Comparison of ENCODE assay signal across 19 cellular contexts in the genomic region with DNA sequence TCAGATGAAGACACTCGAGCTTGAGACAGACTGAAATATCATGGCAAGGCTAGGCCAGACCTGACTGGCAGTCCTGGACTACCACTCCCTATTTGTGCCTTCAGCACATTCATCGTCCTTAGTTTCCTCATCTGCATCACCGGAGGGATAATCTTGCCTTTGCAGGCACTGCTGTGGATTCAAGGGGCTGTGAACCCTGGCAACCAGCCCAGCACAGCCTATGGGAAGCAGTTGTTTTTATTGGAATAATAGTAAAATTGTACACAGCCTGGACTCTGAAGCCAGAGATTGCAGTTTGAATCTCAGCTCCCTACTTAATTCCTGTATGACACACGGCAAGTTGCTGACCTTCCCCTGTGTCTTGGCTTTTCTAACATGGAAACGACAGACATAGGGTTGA.
DNase-seq lines count a peak whose midpoint lies in the region; ATAC-seq and TF ChIP-seq lines count a peak whose summit lies in the region.
"Had no signal": no experiment of that assay in that cellular context is flagged by ENCODE, and none has a peak within 500 bp of the region (broad histone marks: within the 10 kb centered on the region; RNA-seq: fewer than 3 reads in every experiment).

No MANE protein-coding gene starts in this region.

- peaks cover 24% of the 10 kb centered on the region for H3K4me1 Mint-ChIP-seq in activated T-helper 17 cell treated with anti-CD3 and anti-CD28 coated beads, Interleukin-2, amount 50 U/mL, for 72 hours
- H3K4me1 Mint-ChIP-seq in naive thymus-derived CD4-positive, alpha-beta T cell: peaks cover 6 to 25% (median 13%) of the 10 kb centered on the region in 7 donors

- peak; percentile 49 for DNase-seq in IMR-90
- peak; percentile 93 for DNase-seq in pulmonary artery endothelial cell (ENCODE audit: low read depth, low spot score)
- no peak for DNase-seq in COLO829 (ENCODE audit: low spot score)
- DNase-seq in UCSD-AML1 (lab: John Stamatoyannopoulos, UW; ENCODE audit: unreplicated experiment): no peak
- no peak for DNase-seq in naive thymus-derived CD4-positive, alpha-beta T cell
- DNase-seq: activated CD8-positive, alpha-beta memory T cell treated with anti-CD3 and anti-CD28 coated beads, Interleukin-2, amount 50 U/mL, for 48 hours; activated naive CD8-positive, alpha-beta T cell treated with anti-CD3 and anti-CD28 coated beads, Interleukin-2, amount 10 ng/mL, durations not matched to agents 7 days and 5 days; effector memory CD4-positive, alpha-beta T cell; left lung; NCI-H1694 treated with DMSO at 0.1 percent for 48 hours; NCI-H446 treated with DMSO at 0.1 percent for 48 hours; SHP77; stimulated activated CD4-positive, alpha-beta T cell treated with anti-CD3 and anti-CD28 coated beads, Interleukin-4, amount 100 ng/mL, for 24 hours had no signal

- H3K9me1 ChIP-seq in IMR-90 (ENCODE audit: insufficient read depth, low read length): peaks cover 7% of the 10 kb centered on the region; the same call in 1 of the 2 replicates

- peak overlapping the region; percentile 10; the same call in 1 of the 2 replicates for H4K91ac ChIP-seq in IMR-90 (ENCODE audit: insufficient read depth, low read depth, low read length)

- H2BK5ac ChIP-seq in IMR-90 (ENCODE audit: low read depth, low read length, poor library complexity, severe bottlenecking): peak overlapping the region; percentile 0

- no peak overlapping the region for H3K18ac ChIP-seq in IMR-90 (ENCODE audit: low read depth, low read length)

- no peak overlapping the region for H3K27ac ChIP-seq in IMR-90 (ENCODE audit: insufficient read depth, low read length)
- H3K27ac ChIP-seq in naive thymus-derived CD4-positive, alpha-beta T cell (ENCODE audit: low read depth, low read length): no peak overlapping the region
- H3K27ac ChIP-seq: left lung, suprapubic skin had no signal

- H2BK15ac ChIP-seq in IMR-90 (ENCODE audit: low read depth, low read length): peak overlapping the region; percentile 31; the same call in 1 of the 3 replicates

- peak overlapping the region; percentile 95 for H3K27ac Mint-ChIP-seq in activated T-helper 17 cell treated with anti-CD3 and anti-CD28 coated beads, Interleukin-2, amount 50 U/mL, for 72 hours
- H3K27ac Mint-ChIP-seq in naive thymus-derived CD4-positive, alpha-beta T cell: no peak overlapping the region
- H3K27ac Mint-ChIP-seq: activated naive CD8-positive, alpha-beta T cell treated with anti-CD3 and anti-CD28 coated beads, Interleukin-2, amount 10 ng/mL, durations not matched to agents 7 days and 5 days had no signal

- in situ Hi-C loops in IMR-90 (cut with MboI; ENCODE audit: low sequenced_read_pairs): loop anchor here (25.0 kb wide), 1 partner anchor 752 kb away; no protein-coding TSS in a partner anchor

- H3K36me3 Mint-ChIP-seq in activated T-helper 17 cell treated with anti-CD3 and anti-CD28 coated beads, Interleukin-2, amount 50 U/mL, for 72 hours (ENCODE audit: low read depth): peaks cover 7% of the 10 kb centered on the region
- H3K36me3 Mint-ChIP-seq in naive thymus-derived CD4-positive, alpha-beta T cell: no peaks in the 10 kb centered on the region
- H3K36me3 Mint-ChIP-seq: activated naive CD8-positive, alpha-beta T cell treated with anti-CD3 and anti-CD28 coated beads, Interleukin-2, amount 10 ng/mL, durations not matched to agents 7 days and 5 days had no signal

- no peak for ATAC-seq in IMR-90 (ENCODE audit: low read depth)
- ATAC-seq in activated T-helper 17 cell treated with anti-CD3 and anti-CD28 coated beads, Interleukin-2, amount 50 U/mL, for 72 hours (replicated peaks): no peak
- peak; percentile 40 for ATAC-seq in esophagus mucosa
- no peak for ATAC-seq in naive thymus-derived CD4-positive, alpha-beta T cell
- ATAC-seq: HepG2, left lung had no signal

- H3K4me2 ChIP-seq in IMR-90 (ENCODE audit: low read depth, low read length): no peak overlapping the region

- peaks cover 16% of the 10 kb centered on the region for H3K4me1 ChIP-seq in IMR-90 (ENCODE audit: control insufficient read depth, insufficient read depth, low read length)
- H3K4me1 ChIP-seq in naive thymus-derived CD4-positive, alpha-beta T cell (ENCODE audit: control insufficient read depth in 2 of 2, insufficient read depth in 2 of 2, low read length in 2 of 2): no peaks in the 10 kb centered on the region
- H3K4me1 ChIP-seq: left lung had no signal

- H3K9me3 Mint-ChIP-seq in activated T-helper 17 cell treated with anti-CD3 and anti-CD28 coated beads, Interleukin-2, amount 50 U/mL, for 72 hours: no peaks in the 10 kb centered on the region
- peaks cover 0 to 1% (median 0%) of the 10 kb centered on the region in 11 donors for H3K9me3 Mint-ChIP-seq in naive thymus-derived CD4-positive, alpha-beta T cell
- H3K9me3 Mint-ChIP-seq: activated naive CD8-positive, alpha-beta T cell treated with anti-CD3 and anti-CD28 coated beads, Interleukin-2, amount 10 ng/mL, durations not matched to agents 7 days and 5 days had no signal

- H2AK5ac ChIP-seq in IMR-90 (ENCODE audit: low read depth, low read length): 0 out of 2 replicates have a peak overlapping the region, but pooled peaks have one; percentile 42

- H3K9ac ChIP-seq in IMR-90 (ENCODE audit: low read depth, low read length): no peak overlapping the region
- H3K9ac ChIP-seq: BLaER1 treated with 17β-estradiol and CSF1 and Interleukin-3, amounts not matched to agents 10 nM and 100 nM had no signal

- H4K8ac ChIP-seq in IMR-90 (ENCODE audit: low read depth in 2 of 2, low read length in 2 of 2): no peak overlapping the region

- H4K20me1 ChIP-seq in IMR-90 (ENCODE audit: insufficient read depth, low read length): peaks cover 6% of the 10 kb centered on the region; the same call in 1 of the 2 replicates

- no TSS peak for BruUV-seq in IMR-90 (replicated peaks; lab: Mats Ljungman, UMichigan)

- peak overlapping the region; percentile 58; the same call in 1 of the 2 replicates for H2BK20ac ChIP-seq in IMR-90 (ENCODE audit: low read depth, low read length)

- no peaks in the 10 kb centered on the region for H3K27me3 Mint-ChIP-seq in activated T-helper 17 cell treated with anti-CD3 and anti-CD28 coated beads, Interleukin-2, amount 50 U/mL, for 72 hours
- no peaks in the 10 kb centered on the region for H3K27me3 Mint-ChIP-seq in naive thymus-derived CD4-positive, alpha-beta T cell

- H3K4ac ChIP-seq in IMR-90 (ENCODE audit: low read depth, low read length): peak overlapping the region; percentile 18; the same call in 1 of the 2 replicates

- 0 out of 2 replicates have a peak overlapping the region, but pooled peaks have one; percentile 19 for H3K23ac ChIP-seq in IMR-90 (ENCODE audit: low read depth, low read length)

- no peak for TF ChIP-seq POLR2A in IMR-90 (IDR thresholded peaks at IDR 0.05; ENCODE audit: low read depth, low read length)

- intact Hi-C loops in IMR-90 (cut with micrococcal nuclease): no loop called here
- intact Hi-C loops in naive thymus-derived CD4-positive, alpha-beta T cell (cut with micrococcal nuclease): no loop called here

- POLR2A ChIA-PET in IMR-90 (lab: Charles Lee; ENCODE audit: unreplicated experiment): no interaction called here
- POLR2A ChIA-PET in naive thymus-derived CD4-positive, alpha-beta T cell (lab: Charles Lee): interaction anchor here (0.6 kb wide), 1 partner anchor 1771 kb away, joined by 3 read pairs; no protein-coding TSS in a partner anchor

- no peak overlapping the region for H2AFZ ChIP-seq in IMR-90 (replicated peaks; ENCODE audit: low read length, poor library complexity)

- no peak overlapping the region for H2AK9ac ChIP-seq in IMR-90 (replicated peaks; ENCODE audit: low read depth, low read length, poor library complexity)

- no peaks in the 10 kb centered on the region for H3K27me3 ChIP-seq in IMR-90 (ENCODE audit: control insufficient read depth, insufficient read depth, low read length)
- H3K27me3 ChIP-seq in naive thymus-derived CD4-positive, alpha-beta T cell (ENCODE audit: control insufficient read depth in 2 of 2, insufficient read depth in 2 of 2, low read length in 2 of 2): no peaks in the 10 kb centered on the region
- H3K27me3 ChIP-seq: BLaER1 treated with 17β-estradiol and CSF1 and Interleukin-3, amounts not matched to agents 10 nM and 100 nM; left lung; sigmoid colon; suprapubic skin had no signal

- no peaks in the 10 kb centered on the region for H3K36me3 ChIP-seq in IMR-90 (ENCODE audit: control insufficient read depth, insufficient read depth, low read length)
- H3K36me3 ChIP-seq in naive thymus-derived CD4-positive, alpha-beta T cell (ENCODE audit: control insufficient read depth in 2 of 3, insufficient read depth in 3 of 3, low read length in 3 of 3): no peaks in the 10 kb centered on the region
- H3K36me3 ChIP-seq: left lung, sigmoid colon, suprapubic skin had no signal

- no peak overlapping the region for H3K4me3 Mint-ChIP-seq in activated T-helper 17 cell treated with anti-CD3 and anti-CD28 coated beads, Interleukin-2, amount 50 U/mL, for 72 hours
- no peak overlapping the region for H3K4me3 Mint-ChIP-seq in naive thymus-derived CD4-positive, alpha-beta T cell
- H3K4me3 Mint-ChIP-seq: activated naive CD8-positive, alpha-beta T cell treated with anti-CD3 and anti-CD28 coated beads, Interleukin-2, amount 10 ng/mL, durations not matched to agents 7 days and 5 days had no signal

- TF ChIP-seq RAD21 in IMR-90 (IDR thresholded peaks at IDR 0.05; ENCODE audit: low read length): no peak

- dilution Hi-C loops in IMR-90 (cut with HindIII; ENCODE audit: low sequenced_read_pairs, unreplicated experiment): no loop called here

- H3K9me3 ChIP-seq in IMR-90 (ENCODE audit: control insufficient read depth, insufficient read depth, low read length): no peaks in the 10 kb centered on the region
- no peaks in the 10 kb centered on the region for H3K9me3 ChIP-seq in naive thymus-derived CD4-positive, alpha-beta T cell (ENCODE audit: control insufficient read depth in 2 of 3, low read length in 3 of 3)
- H3K9me3 ChIP-seq: left lung, sigmoid colon, suprapubic skin had no signal

- TF ChIP-seq CTCF in IMR-90 (conservative IDR thresholded peaks at IDR 0.05; ENCODE audit: low read depth, low read length): no peak

- peak overlapping the region; percentile 42 for H3K14ac ChIP-seq in IMR-90 (replicated peaks; ENCODE audit: low read depth, low read length)

- no peak overlapping the region for H3K56ac ChIP-seq in IMR-90 (ENCODE audit: extremely low read depth, insufficient read depth, low read length)

- H3K79me1 ChIP-seq in IMR-90 (ENCODE audit: low read depth in 1 of 2, low read length in 2 of 2): no peaks in the 10 kb centered on the region

- no CpG with 5 or more reads among the region's 5 CpGs for WGBS in IMR-90 (ENCODE audit: extremely low coverage in 2 of 2, insufficient read length in 1 of 2), 2 experiments

- H4K5ac ChIP-seq in IMR-90 (ENCODE audit: low read depth, low read length): no peak overlapping the region

- CTCF ChIA-PET in IMR-90 (lab: Yijun Ruan, JAX): interaction anchor here (1.1 kb wide), 1 partner anchor 14 kb away, joined by 4 read pairs; no protein-coding TSS in a partner anchor
- CTCF ChIA-PET in naive thymus-derived CD4-positive, alpha-beta T cell (lab: Charles Lee): no interaction called here

- no peak overlapping the region for H3K4me3 ChIP-seq in IMR-90 (ENCODE audit: insufficient read depth, low read depth, low read length)
- H3K4me3 ChIP-seq in naive thymus-derived CD4-positive, alpha-beta T cell (ENCODE audit: low read length): no peak overlapping the region
- H3K4me3 ChIP-seq: BLaER1 treated with 17β-estradiol and CSF1 and Interleukin-3, amounts not matched to agents 10 nM and 100 nM; left lung; sigmoid colon; suprapubic skin had no signal

- peak overlapping the region; percentile 56 for H2BK120ac ChIP-seq in IMR-90 (ENCODE audit: low read depth, low read length)

Comparison
In these comparisons a context has a peak if more than half of its experiments do, and no peak if none do; other contexts are left out.
1. DNase-seq: peak in IMR-90 (single experiment) and pulmonary artery endothelial cell (single experiment); none in COLO829 (single experiment), UCSD-AML1 (single experiment) and naive thymus-derived CD4-positive, alpha-beta T cell (0 of 9).